ENCODE assay signal across 1 cellular context in genomic region chr9:127175319-127175715, GRCh38.
TF ChIP-seq lines count a peak whose summit lies in the region.

No MANE protein-coding gene starts in this region.

TF ChIP-seq in IMR-90, 13 proteins besides CTCF, POLR2A, EP300 and RAD21:
- no peak for TF ChIP-seq USF2 (IDR thresholded peaks at IDR 0.05; ENCODE audit: low read depth, low read length)
- no peak for TF ChIP-seq CEBPB (IDR thresholded peaks at IDR 0.05; ENCODE audit: low read depth, low read length)
- no peak for TF ChIP-seq RFX5 (IDR thresholded peaks at IDR 0.05; ENCODE audit: low read depth, low read length)
- TF ChIP-seq NFE2L2 (IDR thresholded peaks at IDR 0.05; ENCODE audit: low read depth, low read length), result no peak
- TF ChIP-seq FOS (IDR thresholded peaks at IDR 0.05; ENCODE audit: low read depth, low read length), result no peak
- no peak for TF ChIP-seq CHD1 (IDR thresholded peaks at IDR 0.05; ENCODE audit: low read depth, low read length)
- TF ChIP-seq MAZ (IDR thresholded peaks at IDR 0.05; ENCODE audit: borderline replicate concordance, low read depth, low read length), result no peak
- TF ChIP-seq, protein P1, sequence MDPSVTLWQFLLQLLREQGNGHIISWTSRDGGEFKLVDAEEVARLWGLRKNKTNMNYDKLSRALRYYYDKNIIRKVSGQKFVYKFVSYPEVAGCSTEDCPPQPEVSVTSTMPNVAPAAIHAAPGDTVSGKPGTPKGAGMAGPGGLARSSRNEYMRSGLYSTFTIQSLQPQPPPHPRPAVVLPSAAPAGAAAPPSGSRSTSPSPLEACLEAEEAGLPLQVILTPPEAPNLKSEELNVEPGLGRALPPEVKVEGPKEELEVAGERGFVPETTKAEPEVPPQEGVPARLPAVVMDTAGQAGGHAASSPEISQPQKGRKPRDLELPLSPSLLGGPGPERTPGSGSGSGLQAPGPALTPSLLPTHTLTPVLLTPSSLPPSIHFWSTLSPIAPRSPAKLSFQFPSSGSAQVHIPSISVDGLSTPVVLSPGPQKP (IDR thresholded peaks at IDR 0.05; ENCODE audit: borderline replicate concordance, low read depth, low read length), result no peak
- TF ChIP-seq SMC3 (IDR thresholded peaks at IDR 0.05; ENCODE audit: low read depth, low read length), result no peak
- TF ChIP-seq MAFK (IDR thresholded peaks at IDR 0.05; ENCODE audit: low read depth, low read length), result no peak
- TF ChIP-seq BHLHE40 (IDR thresholded peaks at IDR 0.05; ENCODE audit: low read depth, low read length), result no peak
- no peak for TF ChIP-seq RCOR1 (IDR thresholded peaks at IDR 0.05; ENCODE audit: insufficient replicate concordance, low read length)
- TF ChIP-seq MXI1 (IDR thresholded peaks at IDR 0.05; ENCODE audit: borderline replicate concordance, low read depth, low read length), result no peak
